Comparison of ENCODE assay signal across 9 cellular contexts in genomic region chr6:3749390-3749978, GRCh38. TPM values are rescaled to one million over a fixed set of nuclear protein-coding genes. Genes with fewer than 3 reads are reported as not detected.
DNase-seq lines count a peak whose midpoint lies in the region; ATAC-seq and TF ChIP-seq lines count a peak whose summit lies in the region.
"Had no signal": no experiment of that assay in that cellular context is flagged by ENCODE, and none has a peak within 500 bp of the region (broad histone marks: within the 10 kb centered on the region; RNA-seq: fewer than 3 reads in every experiment).

No MANE protein-coding gene starts in this region.

- H3K9me3 ChIP-seq in SJCRH30 (replicated peaks), result no peaks in the 10 kb centered on the region

- TF ChIP-seq CTCF in fibroblast of mammary gland (conservative IDR thresholded peaks at IDR 0.05; ENCODE audit: control insufficient read depth, insufficient read depth, low read depth, low read length) (no peak), progenitor cell of endocrine pancreas (IDR thresholded peaks at IDR 0.05; ENCODE audit: unreplicated experiment) (no peak)

- peaks cover 60% of the 10 kb centered on the region for H3K27me3 Mint-ChIP-seq in progenitor cell of endocrine pancreas

- H3K4me1 Mint-ChIP-seq in progenitor cell of endocrine pancreas (ENCODE audit: low read depth), result peaks cover 6% of the 10 kb centered on the region

- H3K27me3 ChIP-seq in SJCRH30, result no peaks in the 10 kb centered on the region

- H3K4me1 ChIP-seq in SJCRH30, result peaks cover 5% of the 10 kb centered on the region

- H3K36me3 ChIP-seq in SJCRH30, result no peaks in the 10 kb centered on the region

- DNase-seq in Caki2 (ENCODE audit: low read depth) (peak; percentile 30), SJCRH30 (no peak), fibroblast of mammary gland (ENCODE audit: low read depth) (no peak), progenitor cell of endocrine pancreas (ENCODE audit: low spot score, unreplicated experiment) (no peak), GM19238 (ENCODE audit: insufficient read length, low spot score) (no peak)
- DNase-seq: NCI-H1417 treated with DMSO at 0.1 percent for 48 hours had no signal

- no peak overlapping the region for H3K27ac ChIP-seq in SJCRH30

- H3K36me3 Mint-ChIP-seq in progenitor cell of endocrine pancreas (ENCODE audit: insufficient read depth), result no peaks in the 10 kb centered on the region

- in situ Hi-C loops in Caki2 (cut with HindIII; ENCODE audit: low pct_unique_long_range_greater_than_20kb, low sequenced_read_pairs), result no loop called here

- peak overlapping the region; percentile 67 for H3K4me3 Mint-ChIP-seq in progenitor cell of endocrine pancreas (ENCODE audit: low read depth)

- ATAC-seq in HG03159 (IDR thresholded peaks at IDR 0.05; ENCODE audit: unreplicated experiment) (no peak), GM19023 (IDR thresholded peaks at IDR 0.05; ENCODE audit: unreplicated experiment) (no peak), GM21786 (IDR thresholded peaks at IDR 0.05; ENCODE audit: unreplicated experiment) (no peak)

- no peak overlapping the region for H3K27ac Mint-ChIP-seq in progenitor cell of endocrine pancreas

- H3K4me3 ChIP-seq in SJCRH30 (peak overlapping the region; percentile 71; the same call in 1 of the 2 replicates), fibroblast of mammary gland (ENCODE audit: control insufficient read depth, low read depth, low read length) (peak overlapping the region; percentile 69)

- H3K9me3 Mint-ChIP-seq in progenitor cell of endocrine pancreas (ENCODE audit: low read depth), result no peaks in the 10 kb centered on the region

RNA-seq across cellular contexts. Expression of gene PXDC1, which starts 2.0 kb away (rescaled TPM):
- total RNA-seq in Caki2 (2014; rRNA removed; shearing (Covaris generic); ENCODE audit: low replicate concordance), result 60.5 and 61.3 TPM in 2 replicates
- 7.8 and 8.1 TPM in 2 replicates for total RNA-seq in SJCRH30 (2014; rRNA removed; shearing (Covaris generic))
- total RNA-seq in progenitor cell of endocrine pancreas, result 4.8 and 5.3 TPM in 2 replicates
